14 cellular contexts compared by ENCODE assay signal in genomic region chr2:3257166-3257565, GRCh38.
A peak's percentile ranks its signal among the peaks of the same experiment; 100 is the strongest.
DNase-seq lines count a peak whose midpoint lies in the region; ATAC-seq lines count a peak whose summit lies in the region.
"Had no signal": no experiment of that assay in that cellular context is flagged by ENCODE, and none has a peak within 500 bp of the region (broad histone marks: within the 10 kb centered on the region; RNA-seq: fewer than 3 reads in every experiment).

No MANE protein-coding gene starts in this region.

- DNase-seq in HK-2 (ENCODE audit: unreplicated experiment) = peak; percentile 16
- DNase-seq in iPS-NIHi7 (ENCODE audit: extremely low spot score) = peak; percentile 45
- peak; percentile 87 for DNase-seq in retina
- DNase-seq in activated effector memory CD4-positive, alpha-beta T cell treated with Interleukin-2 at 50 U/mL for 16 hours = no peak
- DNase-seq in NCI-H2196 treated with DMSO at 0.1 percent for 48 hours (lab: John Stamatoyannopoulos, UW; ENCODE audit: unreplicated experiment) = no peak
- DNase-seq: GF-D8, left cardiac atrium, MV-4-11, natural killer cell, NCI-H774, Right ventricle myocardium superior had no signal

- peak overlapping the region; percentile 82 for H3K27ac ChIP-seq in angular gyrus (ENCODE audit: low read depth, low read length)

- no peak for ATAC-seq in HG03439 (IDR thresholded peaks at IDR 0.05; ENCODE audit: unreplicated experiment)
- ATAC-seq in GM18519 (IDR thresholded peaks at IDR 0.05; ENCODE audit: low FRiP score, unreplicated experiment) = no peak
- ATAC-seq: left cardiac atrium, natural killer cell had no signal

Comparison
In these comparisons a context has a peak if more than half of its experiments do, and no peak if none do; other contexts are left out.
1. DNase-seq: peak in HK-2 (single experiment), iPS-NIHi7 (single experiment) and retina (single experiment); none in activated effector memory CD4-positive, alpha-beta T cell treated with Interleukin-2 at 50 U/mL for 16 hours (single experiment) and NCI-H2196 treated with DMSO at 0.1 percent for 48 hours (single experiment).